In the genomic region with DNA sequence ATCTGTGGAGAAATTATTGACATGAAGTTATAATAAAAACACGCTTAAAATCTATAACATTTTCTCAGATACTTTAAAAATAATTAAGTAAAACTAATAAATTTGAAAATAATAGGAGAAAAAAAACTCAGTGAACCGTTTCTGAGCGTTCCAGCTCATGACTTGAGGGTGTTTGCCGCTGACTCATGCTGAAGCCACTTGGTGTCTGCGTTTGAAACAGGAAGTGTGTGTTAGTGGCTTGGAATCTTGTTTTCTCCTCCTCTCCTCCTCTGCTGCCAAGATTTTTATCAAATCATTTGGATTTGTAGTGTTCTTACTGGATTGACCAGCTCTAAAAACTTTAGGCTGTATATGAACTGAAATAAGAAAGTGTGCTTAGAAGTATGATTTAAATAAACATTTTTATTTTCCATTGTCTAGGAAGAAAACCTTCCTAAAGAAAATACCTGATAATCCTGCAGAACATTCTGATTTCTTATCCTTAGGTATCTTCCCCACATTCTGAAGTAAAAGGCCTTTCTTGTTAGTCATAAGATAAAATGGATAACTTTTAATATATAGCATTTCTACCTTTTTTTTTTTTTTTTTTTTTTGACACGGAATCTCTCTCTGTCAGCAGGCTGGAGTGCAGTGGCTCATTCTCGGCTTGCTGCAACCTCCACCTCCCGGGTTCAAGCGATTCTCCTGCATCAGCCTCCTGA, we compare ENCODE assay signal across 1 cellular context.
A peak's percentile ranks its signal among the peaks of the same experiment; 100 is the strongest.
TF ChIP-seq lines count a peak whose summit lies in the region.

No MANE protein-coding gene starts in this region.

TF ChIP-seq in H1, 55 proteins besides CTCF, POLR2A, EP300 and RAD21:
- TF ChIP-seq TBP (IDR thresholded peaks at IDR 0.05; ENCODE audit: low read depth, low read length) (no peak), BACH1 (IDR thresholded peaks at IDR 0.05; ENCODE audit: low read length) (peak; percentile 89), JUND (IDR thresholded peaks at IDR 0.05; ENCODE audit: low read length) (peak; percentile 39; the same call in 1 of the 2 replicates)
